In the genomic region with DNA sequence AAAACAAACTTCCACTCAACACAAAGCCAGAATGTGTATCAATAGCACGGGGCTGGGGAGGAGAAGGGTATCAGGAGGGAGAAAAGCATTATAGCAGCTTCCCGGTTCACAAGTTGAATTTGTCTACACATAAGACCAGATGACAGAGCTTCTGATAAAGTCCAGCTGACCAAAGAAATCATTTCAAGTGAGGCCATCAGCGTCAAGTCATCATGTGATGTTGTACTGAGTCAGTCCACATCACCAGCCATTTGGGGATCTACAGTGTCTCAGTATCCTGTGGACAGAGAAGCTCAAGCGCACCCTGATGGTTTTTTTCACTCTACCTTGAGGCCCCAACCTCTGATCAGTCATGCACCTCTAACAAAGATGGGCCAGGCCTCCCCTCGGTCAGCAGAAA, we compare ENCODE assay signal across 21 cellular contexts. TPM values are rescaled to one million over a fixed set of nuclear protein-coding genes. Genes with fewer than 3 reads are reported as not detected.
DNase-seq lines count a peak whose midpoint lies in the region; ATAC-seq, FAIRE-seq and TF ChIP-seq lines count a peak whose summit lies in the region.
"Had no signal": no experiment of that assay in that cellular context is flagged by ENCODE, and none has a peak within 500 bp of the region (broad histone marks: within the 10 kb centered on the region; RNA-seq: fewer than 3 reads in every experiment).

No MANE protein-coding gene starts in this region.

- POLR2A ChIA-PET in naive thymus-derived CD8-positive, alpha-beta T cell (lab: Charles Lee) = no interaction called here

- DNase-seq in AG08396 (ENCODE audit: low spot score) (peak; percentile 61), H54 (ENCODE audit: insufficient read length, low spot score) (peak; percentile 23), amniotic epithelial cell (ENCODE audit: low read depth) (peak; percentile 71), hepatic stellate cell (ENCODE audit: low spot score) (peak; percentile 49), GM12892 (ENCODE audit: insufficient read length) (no peak)
- no peak for DNase-seq in naive thymus-derived CD8-positive, alpha-beta T cell
- no peak for DNase-seq in effector CD8-positive, alpha-beta T cell (lab: John Stamatoyannopoulos, UW)
- DNase-seq: activated CD4-positive, alpha-beta T cell treated with anti-CD3 and anti-CD28 coated beads, Interleukin-2, amount 10 ng/mL, durations not matched to agents 7 days and 5 days; activated naive CD4-positive, alpha-beta T cell treated with anti-CD3 and anti-CD28 coated beads, Interleukin-2, amount 50 U/mL, for 16 hours; CD4-positive, alpha-beta T cell; DMS 273 treated with DMSO at 0.1 percent for 48 hours; effector memory CD4-positive, alpha-beta T cell; HFFc6; natural killer cell; NCI-H1417 treated with DMSO at 0.1 percent for 48 hours; NCI-H2107; ovary; Peyer's patch; T-helper 2 cell had no signal

- ATAC-seq in naive thymus-derived CD8-positive, alpha-beta T cell = no peak
- ATAC-seq: natural killer cell had no signal

- H3K4me3 Mint-ChIP-seq in naive thymus-derived CD8-positive, alpha-beta T cell = no peak overlapping the region
- H3K4me3 Mint-ChIP-seq: activated CD4-positive, alpha-beta T cell treated with anti-CD3 and anti-CD28 coated beads, Interleukin-2, amount 10 ng/mL, durations not matched to agents 7 days and 5 days; activated T-helper 1 cell treated with anti-CD3 and anti-CD28 coated beads, Interleukin-12 subunit alpha, Interleukin-12 subunit beta, Interleukin-2, Interleukin-4 antibody, amounts not matched to agents 30 ng/mL and 10 ng/mL and 1 ng/mL, durations not matched to agents 14 hours and 24 hours and 36 hours; CD4-positive, alpha-beta T cell; HFFc6; natural killer cell had no signal

- peaks cover 4 to 8% (median 6%) of the 10 kb centered on the region in 4 donors for H3K4me1 Mint-ChIP-seq in naive thymus-derived CD8-positive, alpha-beta T cell

- FAIRE-seq in H54 (lab: Jason Lieb, UNC) (no peak), GM12892 (lab: Jason Lieb, UNC) (no peak)
- FAIRE-seq: HTR-8/SVneo had no signal

- peak overlapping the region in 2 of 10 donors; percentile 33 to 56 for H3K27ac Mint-ChIP-seq in naive thymus-derived CD8-positive, alpha-beta T cell
- H3K27ac Mint-ChIP-seq: activated CD4-positive, alpha-beta T cell treated with anti-CD3 and anti-CD28 coated beads, Interleukin-2, amount 10 ng/mL, durations not matched to agents 7 days and 5 days; activated T-helper 1 cell treated with anti-CD3 and anti-CD28 coated beads, Interleukin-12 subunit alpha, Interleukin-12 subunit beta, Interleukin-2, Interleukin-4 antibody, amounts not matched to agents 30 ng/mL and 10 ng/mL and 1 ng/mL, durations not matched to agents 14 hours and 24 hours and 36 hours; CD4-positive, alpha-beta T cell; HFFc6; natural killer cell had no signal

- no peaks in the 10 kb centered on the region for H3K9me3 Mint-ChIP-seq in naive thymus-derived CD8-positive, alpha-beta T cell
- H3K9me3 Mint-ChIP-seq: activated CD4-positive, alpha-beta T cell treated with anti-CD3 and anti-CD28 coated beads, Interleukin-2, amount 10 ng/mL, durations not matched to agents 7 days and 5 days; activated T-helper 1 cell treated with anti-CD3 and anti-CD28 coated beads, Interleukin-12 subunit alpha, Interleukin-12 subunit beta, Interleukin-2, Interleukin-4 antibody, amounts not matched to agents 30 ng/mL and 10 ng/mL and 1 ng/mL, durations not matched to agents 14 hours and 24 hours and 36 hours; CD4-positive, alpha-beta T cell; HFFc6; natural killer cell had no signal

- no peak for TF ChIP-seq POLR2A in H54 (IDR thresholded peaks at IDR 0.05; ENCODE audit: low read depth, low read length)
- no peak for TF ChIP-seq POLR2A in GM12892 (IDR thresholded peaks at IDR 0.05; ENCODE audit: low read depth, low read length)

- no peaks in the 10 kb centered on the region for H3K36me3 Mint-ChIP-seq in naive thymus-derived CD8-positive, alpha-beta T cell
- H3K36me3 Mint-ChIP-seq: natural killer cell had no signal

- no peaks in the 10 kb centered on the region for H3K27me3 Mint-ChIP-seq in naive thymus-derived CD8-positive, alpha-beta T cell
- H3K27me3 Mint-ChIP-seq: activated CD4-positive, alpha-beta T cell treated with anti-CD3 and anti-CD28 coated beads, Interleukin-2, amount 10 ng/mL, durations not matched to agents 7 days and 5 days; CD4-positive, alpha-beta T cell had no signal

RNA-seq across cellular contexts. Expression of a gene that starts 33.0 kb away (rescaled TPM):
- 10 to 100 TPM; 25.4 to 31.7 TPM for total RNA-seq in naive thymus-derived CD8-positive, alpha-beta T cell
- 1 to 10 TPM; 6.5 to 9.8 (median 9.6) TPM for polyA plus RNA-seq in naive thymus-derived CD8-positive, alpha-beta T cell
- 14.1 TPM for polyA plus RNA-seq in GM12892 (2012; ENCODE audit: missing spikeins)

RNA-seq across cellular contexts. Expression of a gene that starts 42.5 kb away (rescaled TPM):
- 10 to 100 TPM; 23.9 to 24.6 TPM for total RNA-seq in naive thymus-derived CD8-positive, alpha-beta T cell
- 10 to 100 TPM; 36.3 to 59.9 (median 50.8) TPM for polyA plus RNA-seq in naive thymus-derived CD8-positive, alpha-beta T cell
- polyA plus RNA-seq in GM12892 (2012; ENCODE audit: missing spikeins) = 29.7 TPM

Comparison
In these comparisons a context has a peak if more than half of its experiments do, and no peak if none do; other contexts are left out.
1. DNase-seq: peak in AG08396 (single experiment), H54 (single experiment), amniotic epithelial cell (single experiment) and hepatic stellate cell (single experiment); none in naive thymus-derived CD8-positive, alpha-beta T cell (0 of 10), GM12892 (single experiment) and effector CD8-positive, alpha-beta T cell (single experiment).